ENCODE assay signal across 1 cellular context in the genomic region with DNA sequence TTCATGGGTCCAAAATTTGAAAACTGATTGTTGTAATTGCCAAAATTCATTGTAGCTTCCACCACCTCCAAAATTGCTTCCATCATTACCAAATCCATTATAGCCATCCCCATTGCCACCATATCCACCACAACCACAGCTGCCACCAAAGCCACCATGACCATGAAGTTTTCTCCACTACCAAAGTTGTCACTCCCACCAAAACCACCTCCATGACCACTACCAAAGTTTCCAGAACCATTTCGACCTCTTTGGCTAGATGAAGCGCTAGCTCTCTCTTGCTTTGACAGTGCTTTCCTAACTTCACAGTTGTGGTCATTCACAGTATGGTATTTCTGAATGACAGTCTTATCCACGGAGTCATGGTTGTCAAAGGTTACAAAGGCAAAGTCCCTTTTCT.
A peak's percentile ranks its signal among the peaks of the same experiment; 100 is the strongest.
TF ChIP-seq lines count a peak whose summit lies in the region.

No MANE protein-coding gene starts in this region.

TF ChIP-seq in GM12878, 131 proteins besides CTCF, POLR2A, EP300 and RAD21:
- 0 out of 2 replicates have a peak, but pooled peaks have one; percentile 16 for TF ChIP-seq RUNX3 (IDR thresholded peaks at IDR 0.05; ENCODE audit: low read length)
